Comparison of ENCODE assay signal across 1 cellular context in genomic region chr5:81192351-81192750, GRCh38.
TF ChIP-seq lines count a peak whose summit lies in the region.

No MANE protein-coding gene starts in this region.

TF ChIP-seq in HepG2, 621 proteins besides CTCF, POLR2A, EP300 and RAD21:
- no peak for TF ChIP-seq POLR2G (IDR thresholded peaks at IDR 0.05; ENCODE audit: low read depth, low read length)
- TF ChIP-seq ZNF773 (CRISPR knock-in tag; IDR thresholded peaks at IDR 0.05; ENCODE audit: borderline replicate concordance): no peak
- no peak for TF ChIP-seq ELF3 (CRISPR knock-in tag; IDR thresholded peaks at IDR 0.05)
- TF ChIP-seq TFDP2 (CRISPR knock-in tag; IDR thresholded peaks at IDR 0.05): no peak
- TF ChIP-seq BATF2 (CRISPR knock-in tag; IDR thresholded peaks at IDR 0.05): no peak
- no peak for TF ChIP-seq REL (CRISPR knock-in tag; conservative IDR thresholded peaks at IDR 0.05)
- no peak for TF ChIP-seq KMT2B (CRISPR knock-in tag; IDR thresholded peaks at IDR 0.05)
- TF ChIP-seq HIC2 (CRISPR knock-in tag; IDR thresholded peaks at IDR 0.05; ENCODE audit: low read depth): no peak
- TF ChIP-seq MIXL1 (CRISPR knock-in tag; IDR thresholded peaks at IDR 0.05): no peak
- no peak for TF ChIP-seq XRCC5 (optimal IDR thresholded peaks at IDR 0.05; ENCODE audit: low read length)
- TF ChIP-seq ZNF333 (CRISPR knock-in tag; IDR thresholded peaks at IDR 0.05; ENCODE audit: borderline replicate concordance): no peak
- TF ChIP-seq BRCA1 (CRISPR knock-in tag; IDR thresholded peaks at IDR 0.05): no peak
- no peak for TF ChIP-seq AHDC1 (CRISPR knock-in tag; IDR thresholded peaks at IDR 0.05; ENCODE audit: borderline replicate concordance)
- no peak for TF ChIP-seq ZNF781 (CRISPR knock-in tag; IDR thresholded peaks at IDR 0.05; ENCODE audit: borderline replicate concordance, not compliant biosample characterization)
- no peak for TF ChIP-seq HNRNPL (IDR thresholded peaks at IDR 0.05; ENCODE audit: low read depth, low read length)
- TF ChIP-seq ZNF564 (CRISPR knock-in tag; IDR thresholded peaks at IDR 0.05): no peak
